17 cellular contexts compared by ENCODE assay signal in the genomic region with DNA sequence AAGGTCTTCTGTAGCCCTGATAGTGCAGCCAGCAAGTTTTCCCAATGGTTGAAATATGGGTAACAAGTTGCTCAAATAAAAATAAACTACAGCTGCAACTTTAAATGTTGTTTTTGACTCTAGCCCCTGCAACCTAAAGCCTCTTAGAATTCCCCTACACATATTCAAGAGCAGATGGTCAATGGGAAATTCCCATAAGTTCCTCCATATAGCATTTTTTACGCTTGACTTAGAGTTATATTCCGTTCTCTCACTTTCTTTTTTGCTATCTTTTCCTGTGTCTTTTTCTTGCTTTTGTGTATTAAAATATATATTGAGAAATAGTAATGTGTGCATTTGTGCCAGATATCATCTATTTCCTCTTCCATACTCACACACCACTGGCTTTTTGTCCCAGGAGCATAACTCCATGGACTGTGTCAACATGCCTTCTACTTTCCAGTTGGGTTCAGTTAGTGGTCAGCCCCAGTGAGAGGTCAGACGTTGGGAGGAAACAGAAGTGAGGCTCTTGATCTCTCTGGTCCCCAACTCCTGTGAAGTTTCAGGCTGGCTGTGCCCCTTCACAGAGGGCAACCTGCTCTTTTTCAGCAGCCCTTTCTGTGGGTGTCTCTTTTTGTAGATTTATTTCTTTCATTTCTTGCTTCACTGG.
DNase-seq lines count a peak whose midpoint lies in the region; ATAC-seq lines count a peak whose summit lies in the region.
"Had no signal": no experiment of that assay in that cellular context is flagged by ENCODE, and none has a peak within 500 bp of the region (broad histone marks: within the 10 kb centered on the region; RNA-seq: fewer than 3 reads in every experiment).

No MANE protein-coding gene starts in this region.

- peak; percentile 48 for DNase-seq in MV-4-11 (lab: John Stamatoyannopoulos, UW)
- no peak for DNase-seq in nucleus accumbens (lab: John Stamatoyannopoulos, UW)
- no peak for DNase-seq in OCI-M1 (lab: John Stamatoyannopoulos, UW)
- DNase-seq in caudate nucleus (lab: John Stamatoyannopoulos, UW), result no peak
- DNase-seq: activated CD4-positive, alpha-beta T cell treated with anti-CD3 and anti-CD28 coated beads, Interleukin-2, amount 10 ng/mL, durations not matched to agents 24 days and 14 days; dorsolateral prefrontal cortex; NCI-H226; PC-9; stimulated activated CD4-positive, alpha-beta T cell treated with anti-CD3 and anti-CD28 coated beads, Interleukin-4, amount 100 ng/mL, for 24 hours; stimulated activated naive CD4-positive, alpha-beta T cell treated with Interleukin-2 at 50 U/mL for 16 hours; T-cell had no signal

- ATAC-seq in GM18498 (IDR thresholded peaks at IDR 0.05; ENCODE audit: unreplicated experiment) (peak; percentile 41), GM19372 (IDR thresholded peaks at IDR 0.05; ENCODE audit: low read depth, unreplicated experiment) (peak; percentile 36), HG02798 (IDR thresholded peaks at IDR 0.05; ENCODE audit: poor library complexity, unreplicated experiment) (peak; percentile 46), GM19452 (IDR thresholded peaks at IDR 0.05; ENCODE audit: unreplicated experiment) (no peak)
- ATAC-seq: activated T-helper 17 cell treated with anti-CD3 and anti-CD28 coated beads, Interleukin-2, amount 50 U/mL, for 72 hours; T-cell had no signal

- H3K27ac ChIP-seq in caudate nucleus (ENCODE audit: low read depth, low read length), result no peak overlapping the region
- H3K27ac ChIP-seq: ascending aorta, dorsolateral prefrontal cortex, PC-9 had no signal
